15 cellular contexts compared by ENCODE assay signal in genomic region chr7:26117142-26117807, GRCh38. TPM values are rescaled to one million over a fixed set of nuclear protein-coding genes. Genes with fewer than 3 reads are reported as not detected.
DNase-seq lines count a peak whose midpoint lies in the region; ATAC-seq and TF ChIP-seq lines count a peak whose summit lies in the region.
"Had no signal": no experiment of that assay in that cellular context is flagged by ENCODE, and none has a peak within 500 bp of the region (broad histone marks: within the 10 kb centered on the region; RNA-seq: fewer than 3 reads in every experiment).

No MANE protein-coding gene starts in this region.

- CTCF ChIA-PET in activated CD8-positive, alpha-beta T cell treated with anti-CD3 and anti-CD28 coated beads for 36 hours (lab: Charles Lee) = interaction anchor here (1.0 to 1.8 kb wide), 3 partner anchors 26 to 253 kb away, joined by 3 to 5 read pairs (median 4); no protein-coding TSS in a partner anchor
- CTCF ChIA-PET in activated CD8-positive, alpha-beta T cell treated with anti-CD3 and anti-CD28 coated beads, Interleukin-2, amount 10 ng/mL, durations not matched to agents 7 days and 5 days (lab: Charles Lee) = interaction anchor here (1.5 kb wide), 1 partner anchor 12 kb away, joined by 4 read pairs; no protein-coding TSS in a partner anchor

- no peaks in the 10 kb centered on the region for H3K36me3 Mint-ChIP-seq in activated CD8-positive, alpha-beta T cell treated with anti-CD3 and anti-CD28 coated beads for 36 hours (ENCODE audit: low read depth)
- H3K36me3 Mint-ChIP-seq in activated CD8-positive, alpha-beta T cell treated with anti-CD3 and anti-CD28 coated beads, Interleukin-2, amount 10 ng/mL, durations not matched to agents 7 days and 5 days (ENCODE audit: low read depth) = no peaks in the 10 kb centered on the region

- H3K4me3 ChIP-seq in MM.1S (ENCODE audit: low read length) (peak overlapping the region; percentile 33), lower leg skin (ENCODE audit: low read depth, poor library complexity, severe bottlenecking) (no peak overlapping the region)
- H3K4me3 ChIP-seq: ovary, Peyer's patch, skin epidermis had no signal

- no peaks in the 10 kb centered on the region for H3K9me3 Mint-ChIP-seq in activated CD8-positive, alpha-beta T cell treated with anti-CD3 and anti-CD28 coated beads for 36 hours
- H3K9me3 Mint-ChIP-seq in activated CD8-positive, alpha-beta T cell treated with anti-CD3 and anti-CD28 coated beads, Interleukin-2, amount 10 ng/mL, durations not matched to agents 7 days and 5 days (ENCODE audit: insufficient read depth) = no peaks in the 10 kb centered on the region
- H3K9me3 Mint-ChIP-seq: T-helper 1 cell treated with Interleukin-12 subunit alpha and Interleukin-12 subunit beta and Interleukin-4 antibody, amounts not matched to agents 30 μg/mL and 1 μg/mL, for 36 hours had no signal

- H3K27me3 Mint-ChIP-seq in activated CD8-positive, alpha-beta T cell treated with anti-CD3 and anti-CD28 coated beads for 36 hours = peaks cover 3% of the 10 kb centered on the region
- H3K27me3 Mint-ChIP-seq in activated CD8-positive, alpha-beta T cell treated with anti-CD3 and anti-CD28 coated beads, Interleukin-2, amount 10 ng/mL, durations not matched to agents 7 days and 5 days (ENCODE audit: low read depth) = peaks cover 5% of the 10 kb centered on the region

- intact Hi-C loops in activated CD8-positive, alpha-beta T cell treated with anti-CD3 and anti-CD28 coated beads for 36 hours (cut with micrococcal nuclease) = no loop called here
- intact Hi-C loops in lower leg skin (cut with DNase I; ENCODE audit: low total_unique reads) = no loop called here

- TF ChIP-seq CTCF in activated CD8-positive, alpha-beta T cell treated with anti-CD3 and anti-CD28 coated beads for 36 hours (IDR thresholded peaks at IDR 0.05) = no peak
- TF ChIP-seq CTCF in MM.1S (IDR thresholded peaks at IDR 0.05; ENCODE audit: low read length) = peak; percentile 29
- no peak for TF ChIP-seq CTCF in lower leg skin (IDR thresholded peaks at IDR 0.05)

- DNase-seq in activated CD8-positive, alpha-beta T cell treated with anti-CD3 and anti-CD28 coated beads for 36 hours = no peak
- no peak for DNase-seq in activated CD8-positive, alpha-beta T cell treated with anti-CD3 and anti-CD28 coated beads, Interleukin-2, amount 10 ng/mL, durations not matched to agents 7 days and 5 days
- DNase-seq in MM.1S = peak; percentile 72
- peak; percentile 7 for DNase-seq in UCSD-AML1 (lab: John Stamatoyannopoulos, UW; ENCODE audit: unreplicated experiment)
- peak; percentile 10 for DNase-seq in retina
- no peak for DNase-seq in AML-193 (lab: John Stamatoyannopoulos, UW)
- DNase-seq in GM19240 (ENCODE audit: insufficient read length, low spot score) = no peak
- DNase-seq in lower leg skin (ENCODE audit: low spot score in 2 of 2) = no peak
- DNase-seq: activated CD4-positive, alpha-beta T cell treated with anti-CD3 and anti-CD28 coated beads for 4 hours; amygdala; NCI-H345; ovary; Peyer's patch had no signal

- peak overlapping the region; percentile 83 for H3K4me2 ChIP-seq in MM.1S (ENCODE audit: low read depth, low read length)

- POLR2A ChIA-PET in activated CD8-positive, alpha-beta T cell treated with anti-CD3 and anti-CD28 coated beads for 36 hours (lab: Charles Lee) = no interaction called here
- POLR2A ChIA-PET in activated CD8-positive, alpha-beta T cell treated with anti-CD3 and anti-CD28 coated beads, Interleukin-2, amount 10 ng/mL, durations not matched to agents 7 days and 5 days (lab: Charles Lee) = no interaction called here

- no peak overlapping the region for H3K27ac Mint-ChIP-seq in activated CD8-positive, alpha-beta T cell treated with anti-CD3 and anti-CD28 coated beads for 36 hours
- no peak overlapping the region for H3K27ac Mint-ChIP-seq in activated CD8-positive, alpha-beta T cell treated with anti-CD3 and anti-CD28 coated beads, Interleukin-2, amount 10 ng/mL, durations not matched to agents 7 days and 5 days
- H3K27ac Mint-ChIP-seq: T-helper 1 cell treated with Interleukin-12 subunit alpha and Interleukin-12 subunit beta and Interleukin-4 antibody, amounts not matched to agents 30 μg/mL and 1 μg/mL, for 36 hours had no signal

- no peaks in the 10 kb centered on the region for H3K79me2 ChIP-seq in MM.1S (ENCODE audit: low read length)

- H4K20me1 ChIP-seq in MM.1S (ENCODE audit: insufficient read depth, low read length) = no peaks in the 10 kb centered on the region

- no peaks in the 10 kb centered on the region for H3K36me3 ChIP-seq in MM.1S (replicated peaks; ENCODE audit: insufficient read depth, low read length)
- H3K36me3 ChIP-seq: ovary, Peyer's patch had no signal

- WGBS in lower leg skin, 2 donors = 68 to 70% methylated on average over 7 of the region's 7 CpGs

- peaks cover 19% of the 10 kb centered on the region for H3K4me1 ChIP-seq in MM.1S (ENCODE audit: low read length)
- H3K4me1 ChIP-seq: Peyer's patch had no signal

- peaks cover 13% of the 10 kb centered on the region for H3F3A ChIP-seq in MM.1S (ENCODE audit: insufficient read depth, low read length)

- H3K9me3 ChIP-seq in MM.1S (replicated peaks; ENCODE audit: insufficient read depth, low read length) = no peaks in the 10 kb centered on the region
- H3K9me3 ChIP-seq: ovary, Peyer's patch had no signal

- H3K27ac ChIP-seq in MM.1S (ENCODE audit: low read length) = peak overlapping the region; percentile 52; the same call in 1 of the 2 replicates
- H3K27ac ChIP-seq: ovary, Peyer's patch, skin epidermis had no signal

- no peak for TF ChIP-seq POLR2A in lower leg skin (IDR thresholded peaks at IDR 0.05)

- H3K4me3 Mint-ChIP-seq in activated CD8-positive, alpha-beta T cell treated with anti-CD3 and anti-CD28 coated beads for 36 hours = no peak overlapping the region
- H3K4me3 Mint-ChIP-seq in activated CD8-positive, alpha-beta T cell treated with anti-CD3 and anti-CD28 coated beads, Interleukin-2, amount 10 ng/mL, durations not matched to agents 7 days and 5 days = no peak overlapping the region
- H3K4me3 Mint-ChIP-seq: T-helper 1 cell treated with Interleukin-12 subunit alpha and Interleukin-12 subunit beta and Interleukin-4 antibody, amounts not matched to agents 30 μg/mL and 1 μg/mL, for 36 hours had no signal

- no peaks in the 10 kb centered on the region for H3K27me3 ChIP-seq in MM.1S (replicated peaks; ENCODE audit: insufficient read depth, low read length)
- H3K27me3 ChIP-seq: ovary, Peyer's patch had no signal

- peak; percentile 42 for ATAC-seq in activated CD8-positive, alpha-beta T cell treated with anti-CD3 and anti-CD28 coated beads for 36 hours
- no peak for ATAC-seq in activated CD8-positive, alpha-beta T cell treated with anti-CD3 and anti-CD28 coated beads, Interleukin-2, amount 10 ng/mL, durations not matched to agents 7 days and 5 days

- peak overlapping the region; percentile 90 for H2AFZ ChIP-seq in MM.1S (ENCODE audit: low read length)

- H3K4me1 Mint-ChIP-seq in activated CD8-positive, alpha-beta T cell treated with anti-CD3 and anti-CD28 coated beads for 36 hours (ENCODE audit: low read depth) = peaks cover under 1% of the 10 kb centered on the region
- H3K4me1 Mint-ChIP-seq in activated CD8-positive, alpha-beta T cell treated with anti-CD3 and anti-CD28 coated beads, Interleukin-2, amount 10 ng/mL, durations not matched to agents 7 days and 5 days (ENCODE audit: low read depth) = no peaks in the 10 kb centered on the region

- H3K9me2 ChIP-seq in MM.1S (replicated peaks; ENCODE audit: insufficient read depth, low read length) = no peaks in the 10 kb centered on the region

- H3K9ac ChIP-seq in MM.1S (ENCODE audit: low read length) = peak overlapping the region; percentile 36; the same call in 1 of the 2 replicates

RNA-seq across cellular contexts. Expression of gene NFE2L3, which starts 34.7 kb away (rescaled TPM):
- total RNA-seq in activated CD8-positive, alpha-beta T cell treated with anti-CD3 and anti-CD28 coated beads for 36 hours = 10 to 100 TPM; 21.5 to 22.6 TPM
- total RNA-seq in activated CD8-positive, alpha-beta T cell treated with anti-CD3 and anti-CD28 coated beads, Interleukin-2, amount 10 ng/mL, durations not matched to agents 7 days and 5 days = 10 to 100 TPM in 1 of 2 experiments, 1 to 10 TPM in 1; 9.7 to 10.4 TPM
- 10 to 100 TPM; 37.9 to 59.1 (median 45.0) TPM for total RNA-seq in lower leg skin

Comparison
In these comparisons a context has a peak if more than half of its experiments do, and no peak if none do; other contexts are left out.
1. DNase-seq: peak in MM.1S (single experiment), UCSD-AML1 (single experiment) and retina (single experiment); none in activated CD8-positive, alpha-beta T cell treated with anti-CD3 and anti-CD28 coated beads for 36 hours (single experiment), activated CD8-positive, alpha-beta T cell treated with anti-CD3 and anti-CD28 coated beads, Interleukin-2, amount 10 ng/mL, durations not matched to agents 7 days and 5 days (single experiment), AML-193 (0 of 2), GM19240 (single experiment) and lower leg skin (0 of 2).